Comparison of ENCODE assay signal across 14 cellular contexts in genomic region chr3:127865941-127866340, GRCh38. TPM values are rescaled to one million over a fixed set of nuclear protein-coding genes. Genes with fewer than 3 reads are reported as not detected.
A peak's percentile ranks its signal among the peaks of the same experiment; 100 is the strongest.
DNase-seq lines count a peak whose midpoint lies in the region; TF ChIP-seq lines count a peak whose summit lies in the region.
"Had no signal": no experiment of that assay in that cellular context is flagged by ENCODE, and none has a peak within 500 bp of the region (broad histone marks: within the 10 kb centered on the region; RNA-seq: fewer than 3 reads in every experiment).

No MANE protein-coding gene starts in this region.

- H3K9me2 ChIP-seq in Loucy (replicated peaks; ENCODE audit: low read depth, low read length) = no peaks in the 10 kb centered on the region

- H3K4me3 ChIP-seq in Loucy (ENCODE audit: low read length, poor library complexity, severe bottlenecking) = no peak overlapping the region
- H3K4me3 ChIP-seq in cardiac fibroblast (replicated peaks in 1 of 2; ENCODE audit: low read depth in 2 of 2, low read length in 2 of 2) = no peak overlapping the region

- H3K4me1 ChIP-seq in Loucy (ENCODE audit: insufficient read depth, low read length, poor library complexity, severe bottlenecking) = peaks cover 12% of the 10 kb centered on the region

- H3K36me3 ChIP-seq in Loucy (ENCODE audit: insufficient read depth, low read length) = no peaks in the 10 kb centered on the region

- no peak overlapping the region for H3K9ac ChIP-seq in Loucy (ENCODE audit: low read depth, low read length, poor library complexity, severe bottlenecking)

- DNase-seq in EL = peak; percentile 51
- DNase-seq in cardiac fibroblast (ENCODE audit: low read depth in 2 of 2) = peak; percentile 42 to 74
- peak; percentile 47 for DNase-seq in myocyte (ENCODE audit: low read depth)
- no peak for DNase-seq in activated CD8-positive, alpha-beta memory T cell treated with anti-CD3 and anti-CD28 coated beads, Interleukin-2, amount 50 U/mL, for 48 hours
- no peak for DNase-seq in OCI-M1 (lab: John Stamatoyannopoulos, UW)
- DNase-seq in NCI-H1694 treated with DMSO at 0.1 percent for 48 hours (lab: John Stamatoyannopoulos, UW) = no peak
- DNase-seq: activated T-cell treated with anti-CD3 and anti-CD28 coated beads, Interleukin-2, amount 50 U/mL, for 4 hours; cerebellar nuclear complex; DMS53; foreskin melanocyte; MM.1S; NCI-H2227 treated with DMSO at 0.1 percent for 48 hours; occipital lobe had no signal

- H2AFZ ChIP-seq in Loucy (ENCODE audit: low read length) = no peak overlapping the region

- no peak overlapping the region for H3K4me2 ChIP-seq in Loucy (ENCODE audit: low read depth, low read length, poor library complexity, severe bottlenecking)

- H4K20me1 ChIP-seq in Loucy (ENCODE audit: insufficient read depth, low read length, poor library complexity, severe bottlenecking) = no peaks in the 10 kb centered on the region

- H3K79me2 ChIP-seq in Loucy (ENCODE audit: insufficient read depth, low read length) = no peaks in the 10 kb centered on the region

- H3F3A ChIP-seq in Loucy (ENCODE audit: low read depth) = no peaks in the 10 kb centered on the region

- no peaks in the 10 kb centered on the region for H3K27me3 ChIP-seq in Loucy (ENCODE audit: insufficient read depth, low read length, poor library complexity, severe bottlenecking)

- TF ChIP-seq CTCF in Loucy (conservative IDR thresholded peaks at IDR 0.05; ENCODE audit: low read length) (0 out of 2 replicates have a peak, but pooled peaks have one; percentile 16), cardiac fibroblast (IDR thresholded peaks at IDR 0.05; ENCODE audit: low read depth, low read length) (peak; percentile 27)

- no peaks in the 10 kb centered on the region for H3K9me3 ChIP-seq in Loucy (ENCODE audit: insufficient read depth, low read depth, low read length)

RNA-seq across cellular contexts. Expression of gene MGLL, which starts 43.6 kb away (rescaled TPM):
- total RNA-seq in myocyte = 102 and 107 TPM in 2 replicates
- polyA plus RNA-seq in myocyte (2012) = 107 TPM

RNA-seq across cellular contexts. Expression of gene KBTBD12, which starts 49.1 kb away (rescaled TPM):
- total RNA-seq in myocyte = 0.05 and 0.64 TPM in 2 replicates
- 0.03 TPM for polyA plus RNA-seq in myocyte (2012)

Comparison
In these comparisons a context has a peak if more than half of its experiments do, and no peak if none do; other contexts are left out.
1. DNase-seq: peak in EL (single experiment), cardiac fibroblast (2 of 2) and myocyte (single experiment); none in activated CD8-positive, alpha-beta memory T cell treated with anti-CD3 and anti-CD28 coated beads, Interleukin-2, amount 50 U/mL, for 48 hours (single experiment), OCI-M1 (single experiment) and NCI-H1694 treated with DMSO at 0.1 percent for 48 hours (single experiment).